1 cellular context compared by ENCODE assay signal in the genomic region with DNA sequence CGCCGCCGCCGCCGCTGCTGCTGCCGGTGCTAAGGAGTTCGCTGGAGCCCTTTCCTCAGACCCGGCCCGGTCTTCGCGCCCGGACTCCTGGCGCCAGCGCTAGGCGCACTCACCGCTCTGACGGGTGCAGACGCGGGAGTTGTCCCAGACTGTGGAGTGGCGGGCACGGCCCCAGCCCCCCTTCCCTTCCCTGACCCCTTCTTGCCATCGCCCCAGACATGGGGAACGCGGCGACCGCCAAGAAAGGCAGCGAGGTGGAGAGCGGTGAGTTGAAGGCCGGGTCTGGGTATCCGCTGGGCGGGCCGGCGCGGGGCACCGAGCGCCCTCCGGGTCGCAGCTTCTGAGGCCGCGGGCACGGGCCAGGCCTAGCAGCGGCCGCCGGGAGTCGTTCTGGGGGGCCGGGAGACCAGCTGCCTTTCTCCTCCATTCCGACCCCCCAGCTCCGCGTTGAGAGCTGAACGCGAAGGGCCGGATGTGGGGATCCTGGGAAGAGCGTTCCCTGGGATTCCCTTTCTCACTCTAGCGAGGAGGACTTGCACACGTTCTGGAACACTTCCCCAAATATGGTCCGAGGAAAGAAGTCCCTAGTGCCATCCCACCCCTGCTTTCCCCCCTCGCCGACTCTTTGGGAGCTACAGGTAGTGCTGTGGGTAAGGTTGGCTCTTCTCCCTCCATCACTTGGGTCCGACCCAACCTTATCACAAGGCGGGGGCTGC.
TF ChIP-seq lines count a peak whose summit lies in the region.

No MANE protein-coding gene starts in this region.

TF ChIP-seq in HepG2, 621 proteins besides CTCF, POLR2A, EP300 and RAD21 (continued from another document):
- TF ChIP-seq, protein P1, sequence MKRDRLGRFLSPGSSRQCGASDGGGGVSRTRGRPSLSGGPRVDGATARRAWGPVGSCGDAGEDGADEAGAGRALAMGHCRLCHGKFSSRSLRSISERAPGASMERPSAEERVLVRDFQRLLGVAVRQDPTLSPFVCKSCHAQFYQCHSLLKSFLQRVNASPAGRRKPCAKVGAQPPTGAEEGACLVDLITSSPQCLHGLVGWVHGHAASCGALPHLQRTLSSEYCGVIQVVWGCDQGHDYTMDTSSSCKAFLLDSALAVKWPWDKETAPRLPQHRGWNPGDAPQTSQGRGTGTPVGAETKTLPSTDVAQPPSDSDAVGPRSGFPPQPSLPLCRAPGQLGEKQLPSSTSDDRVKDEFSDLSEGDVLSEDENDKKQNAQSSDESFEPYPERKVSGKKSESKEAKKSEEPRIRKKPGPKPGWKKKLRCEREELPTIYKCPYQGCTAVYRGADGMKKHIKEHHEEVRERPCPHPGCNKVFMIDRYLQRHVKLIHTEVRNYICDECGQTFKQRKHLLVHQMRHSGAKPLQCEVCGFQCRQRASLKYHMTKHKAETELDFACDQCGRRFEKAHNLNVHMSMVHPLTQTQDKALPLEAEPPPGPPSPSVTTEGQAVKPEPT (CRISPR knock-in tag; IDR thresholded peaks at IDR 0.05; ENCODE audit: low read depth) = no peak
